In the genomic region with DNA sequence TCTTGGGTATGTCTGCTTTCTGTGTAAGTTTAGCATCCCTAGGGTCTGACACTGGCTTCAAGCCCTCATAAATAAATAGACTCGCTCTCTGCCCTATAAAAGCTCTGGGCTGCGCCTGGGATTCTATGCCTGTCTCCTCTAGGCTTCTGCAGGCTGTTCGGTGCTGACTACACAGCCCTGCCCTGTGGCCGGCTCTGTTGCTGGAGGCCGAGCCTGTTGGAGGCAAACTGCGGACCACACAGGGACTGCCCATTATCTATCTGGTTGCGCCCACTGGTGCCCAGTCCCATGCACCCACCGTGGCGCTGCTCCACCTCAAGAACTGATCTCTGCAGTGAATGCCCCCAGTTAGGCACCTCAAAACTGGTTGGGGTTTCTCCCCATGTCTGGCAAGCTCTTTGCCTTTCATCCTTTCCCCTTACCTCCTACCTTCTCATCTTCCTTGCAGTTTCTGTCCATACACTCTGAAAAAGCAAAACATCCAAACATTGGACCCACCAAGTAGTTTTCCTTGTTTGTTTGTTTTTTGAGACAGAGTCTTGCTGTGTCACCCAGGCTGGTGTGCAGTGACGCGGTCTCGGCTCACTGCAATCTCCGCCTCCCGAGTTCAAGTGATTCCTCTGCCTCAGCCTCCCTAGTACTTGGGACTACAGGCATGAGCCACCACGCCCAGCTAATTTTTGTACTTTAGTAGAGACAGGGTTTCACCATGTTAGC, we compare ENCODE assay signal across 23 cellular contexts.
"Had no signal": no experiment of that assay in that cellular context is flagged by ENCODE, and none has a peak within 500 bp of the region (broad histone marks: within the 10 kb centered on the region; RNA-seq: fewer than 3 reads in every experiment).

No MANE protein-coding gene starts in this region.

- H3K36me3 ChIP-seq: adrenal gland, pancreas, sigmoid colon, suprapubic skin, tibial artery had no signal

- DNase-seq: activated CD4-positive, alpha-beta T cell treated with anti-CD3 and anti-CD28 coated beads for 4 hours; activated CD4-positive, alpha-beta T cell treated with anti-CD3 and anti-CD28 coated beads, Interleukin-2, amount 50 U/mL, for 4 hours; activated naive CD4-positive, alpha-beta T cell; activated naive CD8-positive, alpha-beta T cell treated with anti-CD3 and anti-CD28 coated beads for 36 hours; activated T-cell treated with anti-CD3 and anti-CD28 coated beads, Interleukin-2, amount 50 U/mL, for 4 hours; aorta; body of pancreas; effector CD8-positive, alpha-beta T cell; left ventricle myocardium superior; nucleus accumbens; pancreas; psoas muscle; sigmoid colon; stimulated activated CD4-positive, alpha-beta T cell treated with anti-CD3 and anti-CD28 coated beads, Interleukin-1b, Interleukin-23, amount 100 ng/mL, for 48 hours; stimulated activated CD4-positive, alpha-beta T cell treated with anti-CD3 and anti-CD28 coated beads, Interleukin-4, amount 100 ng/mL, for 4 hours; stimulated activated CD8-positive, alpha-beta memory T cell treated with anti-CD3 and anti-CD28 coated beads, Interleukin-4, amount 100 ng/mL, for 48 hours; T-cell; tibial artery had no signal

- H3K9me3 ChIP-seq: adrenal gland, body of pancreas, pancreas, psoas muscle, sigmoid colon, suprapubic skin, tibial artery had no signal

- H3K4me1 Mint-ChIP-seq: activated naive CD8-positive, alpha-beta T cell treated with anti-CD3 and anti-CD28 coated beads for 36 hours; activated T-helper 17 cell treated with anti-CD3 and anti-CD28 coated beads, Interleukin-2, amount 50 U/mL, for 72 hours; stimulated activated memory B cell treated with anti-CD40 and anti-IgM and Interleukin-4, amounts not matched to agents 10 μg/mL and 1 μg/mL and 100 μg/mL, for 72 hours; T-cell had no signal

- H3K27ac Mint-ChIP-seq: activated naive CD8-positive, alpha-beta T cell treated with anti-CD3 and anti-CD28 coated beads for 36 hours; activated T-helper 17 cell treated with anti-CD3 and anti-CD28 coated beads, Interleukin-2, amount 50 U/mL, for 72 hours; stimulated activated memory B cell treated with anti-CD40 and anti-IgM and Interleukin-4, amounts not matched to agents 10 μg/mL and 1 μg/mL and 100 μg/mL, for 72 hours; T-cell had no signal

- H3K27ac ChIP-seq: body of pancreas, pancreas, psoas muscle, sigmoid colon, suprapubic skin, tibial artery had no signal

- H3K27me3 ChIP-seq: body of pancreas, pancreas, sigmoid colon had no signal

- H3K4me3 Mint-ChIP-seq: activated naive CD8-positive, alpha-beta T cell treated with anti-CD3 and anti-CD28 coated beads for 36 hours; activated T-cell treated with anti-CD3 and anti-CD28 coated beads, Interleukin-2, amount 50 U/mL, for 4 hours; activated T-helper 17 cell treated with anti-CD3 and anti-CD28 coated beads, Interleukin-2, amount 50 U/mL, for 72 hours; stimulated activated memory B cell treated with anti-CD40 and anti-IgM and Interleukin-4, amounts not matched to agents 10 μg/mL and 1 μg/mL and 100 μg/mL, for 72 hours; T-cell had no signal

- H3K4me3 ChIP-seq: adrenal gland, body of pancreas, pancreas, psoas muscle, sigmoid colon, smooth muscle cell, suprapubic skin, tibial artery had no signal

- H3K27me3 Mint-ChIP-seq: activated naive CD8-positive, alpha-beta T cell treated with anti-CD3 and anti-CD28 coated beads for 36 hours had no signal

- H3K9me3 Mint-ChIP-seq: activated naive CD8-positive, alpha-beta T cell treated with anti-CD3 and anti-CD28 coated beads for 36 hours; activated T-cell treated with anti-CD3 and anti-CD28 coated beads, Interleukin-2, amount 50 U/mL, for 4 hours; activated T-helper 17 cell treated with anti-CD3 and anti-CD28 coated beads, Interleukin-2, amount 50 U/mL, for 72 hours; stimulated activated memory B cell treated with anti-CD40 and anti-IgM and Interleukin-4, amounts not matched to agents 10 μg/mL and 1 μg/mL and 100 μg/mL, for 72 hours; T-cell had no signal

- H3K36me3 Mint-ChIP-seq: activated naive CD8-positive, alpha-beta T cell treated with anti-CD3 and anti-CD28 coated beads for 36 hours; stimulated activated memory B cell treated with anti-CD40 and anti-IgM and Interleukin-4, amounts not matched to agents 10 μg/mL and 1 μg/mL and 100 μg/mL, for 72 hours; T-cell had no signal

- H3K4me1 ChIP-seq: pancreas, psoas muscle had no signal

- ATAC-seq: activated T-cell treated with anti-CD3 and anti-CD28 coated beads, Interleukin-2, amount 50 U/mL, for 4 hours; activated T-helper 17 cell treated with anti-CD3 and anti-CD28 coated beads, Interleukin-2, amount 50 U/mL, for 72 hours; body of pancreas; left ventricle myocardium superior; pancreas; psoas muscle; stimulated activated memory B cell treated with anti-CD40 and anti-IgM and Interleukin-4, amounts not matched to agents 10 μg/mL and 1 μg/mL and 100 μg/mL, for 72 hours; T-cell had no signal
